Comparison of ENCODE assay signal across 14 cellular contexts in genomic region chr11:118876261-118876660, GRCh38. TPM values are rescaled to one million over a fixed set of nuclear protein-coding genes. Genes with fewer than 3 reads are reported as not detected.
A peak's percentile ranks its signal among the peaks of the same experiment; 100 is the strongest.
DNase-seq lines count a peak whose midpoint lies in the region; ATAC-seq and TF ChIP-seq lines count a peak whose summit lies in the region.
"Had no signal": no experiment of that assay in that cellular context is flagged by ENCODE, and none has a peak within 500 bp of the region (broad histone marks: within the 10 kb centered on the region; RNA-seq: fewer than 3 reads in every experiment).

No MANE protein-coding gene starts in this region.

- peak; percentile 71 for DNase-seq in activated effector memory CD4-positive, alpha-beta T cell treated with anti-CD3 and anti-CD28 coated beads, Interleukin-2, amount 50 U/mL, for 16 hours
- DNase-seq in activated effector memory CD4-positive, alpha-beta T cell treated with Interleukin-2 at 50 U/mL for 16 hours, result no peak
- DNase-seq in colonic mucosa (no peak), GOT3 (lab: John Stamatoyannopoulos, UW) (no peak), NOMO-1 treated with DMSO at 0.1 percent for 48 hours (lab: John Stamatoyannopoulos, UW; ENCODE audit: unreplicated experiment) (no peak)
- DNase-seq: amygdala had no signal

- ATAC-seq in GM21526 (IDR thresholded peaks at IDR 0.05; ENCODE audit: low FRiP score, unreplicated experiment), result no peak

- H3K27ac ChIP-seq in OCI-LY3 (ENCODE audit: low read length), result peak overlapping the region; percentile 81
- H3K27ac ChIP-seq in colonic mucosa, result peak overlapping the region; percentile 37
- peak overlapping the region; percentile 92 for H3K27ac ChIP-seq in thymus (ENCODE audit: low read depth)
- H3K27ac ChIP-seq: SK-N-MC, vagina had no signal

- H3K9me3 ChIP-seq in OCI-LY3 (ENCODE audit: insufficient read depth, low read length) (no peaks in the 10 kb centered on the region; the same call in 1 of the 2 replicates), colonic mucosa (no peaks in the 10 kb centered on the region), thymus (ENCODE audit: control insufficient read depth) (no peaks in the 10 kb centered on the region)
- H3K9me3 ChIP-seq: vagina had no signal

- H3K4me3 ChIP-seq in OCI-LY3 (ENCODE audit: low read length), result peak overlapping the region; percentile 60
- H3K4me3 ChIP-seq in colonic mucosa, result no peak overlapping the region
- peak overlapping the region; percentile 14 for H3K4me3 ChIP-seq in thymus (ENCODE audit: low read length)
- H3K4me3 ChIP-seq: SK-N-MC, vagina had no signal

- 81% methylated on average over 11 of the region's 11 CpGs for WGBS in thymus

- no peaks in the 10 kb centered on the region for H4K20me1 ChIP-seq in OCI-LY3 (ENCODE audit: insufficient read depth, low read length)

- no peak for TF ChIP-seq CTCF in OCI-LY3 (IDR thresholded peaks at IDR 0.05; ENCODE audit: low read depth, low read length)
- no peak for TF ChIP-seq CTCF in colonic mucosa (IDR thresholded peaks at IDR 0.05)

- peak overlapping the region; percentile 53 for H3K9ac ChIP-seq in OCI-LY3 (ENCODE audit: low read length)
- H3K9ac ChIP-seq in colonic mucosa (ENCODE audit: low read depth in 2 of 2, low read length in 2 of 2), result no peak overlapping the region

- H3K79me2 ChIP-seq in OCI-LY3 (ENCODE audit: low read length), result peaks cover 4% of the 10 kb centered on the region; the same call in 1 of the 2 replicates

- peak overlapping the region; percentile 91 for H3K4me2 ChIP-seq in OCI-LY3 (ENCODE audit: low read length)

- no peaks in the 10 kb centered on the region for H3K36me3 ChIP-seq in OCI-LY3 (replicated peaks; ENCODE audit: low read depth, low read length)
- no peaks in the 10 kb centered on the region for H3K36me3 ChIP-seq in colonic mucosa
- H3K36me3 ChIP-seq in thymus (ENCODE audit: control insufficient read depth, insufficient read depth), result no peaks in the 10 kb centered on the region
- H3K36me3 ChIP-seq: vagina had no signal

- H2AFZ ChIP-seq in OCI-LY3 (ENCODE audit: low read depth, low read length), result peak overlapping the region; percentile 1

- H3K27me3 ChIP-seq in OCI-LY3 (ENCODE audit: low read depth, low read length), result no peaks in the 10 kb centered on the region
- no peaks in the 10 kb centered on the region for H3K27me3 ChIP-seq in colonic mucosa
- no peaks in the 10 kb centered on the region for H3K27me3 ChIP-seq in thymus (ENCODE audit: control insufficient read depth, insufficient read depth)
- H3K27me3 ChIP-seq: vagina had no signal

- H3K4me1 ChIP-seq in OCI-LY3 (ENCODE audit: low read length), result peaks cover 74% of the 10 kb centered on the region
- H3K4me1 ChIP-seq in colonic mucosa, result no peaks in the 10 kb centered on the region
- H3K4me1 ChIP-seq in thymus (ENCODE audit: control insufficient read depth, insufficient read depth, low read length), result peaks cover 35% of the 10 kb centered on the region

- intact Hi-C loops in colonic mucosa (cut with DNase I), result no loop called here

RNA-seq across cellular contexts. Expression of gene CXCR5, which starts 7.4 kb away (rescaled TPM):
- total RNA-seq in colonic mucosa, result under 1 TPM; 0.05 to 0.19 TPM
- 1.3 TPM for polyA plus RNA-seq in thymus
- total RNA-seq: lung microvascular endothelial cell, MCF 10A, osteoblast, vagina had no signal

RNA-seq across cellular contexts. Expression of gene BCL9L, which starts 49.5 kb away (rescaled TPM):
- total RNA-seq in colonic mucosa, result 10 to 100 TPM; 31.4 to 37.4 TPM
- 14.0 TPM for polyA plus RNA-seq in thymus

Comparison
In these comparisons a context has a peak if more than half of its experiments do, and no peak if none do; other contexts are left out.
1. H3K27ac ChIP-seq: peak in every context shown above with its lines; median percentile 92 in thymus; 81 in OCI-LY3; 37 in colonic mucosa.